In genomic region chr1:106956721-106957120, GRCh38 we compare ENCODE assay signal across 15 cellular contexts.
"Had no signal": no experiment of that assay in that cellular context is flagged by ENCODE, and none has a peak within 500 bp of the region (broad histone marks: within the 10 kb centered on the region; RNA-seq: fewer than 3 reads in every experiment).

No MANE protein-coding gene starts in this region.

- H3K9me3 ChIP-seq: colonic mucosa, esophagus muscularis mucosa, pancreas, suprapubic skin had no signal

- H3K27me3 ChIP-seq: colonic mucosa, esophagus muscularis mucosa, pancreas, suprapubic skin had no signal

- H3K4me3 ChIP-seq: colonic mucosa, esophagus muscularis mucosa, pancreas, suprapubic skin had no signal

- DNase-seq: activated CD4-positive, alpha-beta memory T cell treated with anti-CD3 and anti-CD28 coated beads for 36 hours; activated CD4-positive, alpha-beta T cell treated with anti-CD3 and anti-CD28 coated beads for 36 hours; activated CD8-positive, alpha-beta memory T cell treated with anti-CD3 and anti-CD28 coated beads, Interleukin-2, amount 10 ng/mL, durations not matched to agents 7 days and 5 days; activated effector memory CD4-positive, alpha-beta T cell treated with anti-CD3 and anti-CD28 coated beads, Interleukin-2, amount 50 U/mL, for 16 hours; activated T-cell treated with anti-CD3 and anti-CD28 coated beads, Interleukin-2, amount 50 U/mL, for 24 hours; amniotic stem cell; central memory CD4-positive, alpha-beta T cell; colonic mucosa; mammary epithelial cell; naive B cell; pancreas; stimulated activated naive CD8-positive, alpha-beta T cell treated with anti-CD3 and anti-CD28 coated beads, Interleukin-15, Interleukin-2, amounts not matched to agents 100 U/mL and 50 U/mL, for 24 hours had no signal

- ATAC-seq: activated CD4-positive, alpha-beta T cell treated with anti-CD3 and anti-CD28 coated beads for 36 hours; activated CD8-positive, alpha-beta memory T cell treated with anti-CD3 and anti-CD28 coated beads, Interleukin-2, amount 10 ng/mL, durations not matched to agents 7 days and 5 days; left lobe of liver; pancreas; stimulated activated naive CD8-positive, alpha-beta T cell treated with anti-CD3 and anti-CD28 coated beads, Interleukin-15, Interleukin-2, amounts not matched to agents 100 U/mL and 50 U/mL, for 24 hours had no signal

- H3K36me3 ChIP-seq: colonic mucosa, esophagus muscularis mucosa, pancreas, suprapubic skin had no signal
